1 cellular context compared by ENCODE assay signal in genomic region chr1:46553506-46553905, GRCh38.
A peak's percentile ranks its signal among the peaks of the same experiment; 100 is the strongest.
TF ChIP-seq lines count a peak whose summit lies in the region.

No MANE protein-coding gene starts in this region.

TF ChIP-seq in HepG2, 621 proteins besides CTCF, POLR2A, EP300 and RAD21:
- TF ChIP-seq ATAD3A (CRISPR knock-in tag; IDR thresholded peaks at IDR 0.05) (no peak), ETV6 (CRISPR knock-in tag; conservative IDR thresholded peaks at IDR 0.05) (no peak), STAG1 (CRISPR knock-in tag; IDR thresholded peaks at IDR 0.05) (peak; percentile 5; the same call in 1 of the 2 replicates), ZNF124 (CRISPR knock-in tag; IDR thresholded peaks at IDR 0.05) (no peak), SRSF9 (IDR thresholded peaks at IDR 0.05; ENCODE audit: borderline replicate concordance, insufficient read depth, low read depth, low read length, poor library complexity, severe bottlenecking) (no peak), MYPOP (CRISPR knock-in tag; IDR thresholded peaks at IDR 0.05) (no peak), ZBTB20 (CRISPR knock-in tag; IDR thresholded peaks at IDR 0.05; ENCODE audit: borderline replicate concordance, low read depth) (no peak), ISX (CRISPR knock-in tag; conservative IDR thresholded peaks at IDR 0.05) (no peak), HOXA5 (CRISPR knock-in tag; IDR thresholded peaks at IDR 0.05) (no peak), JUN (CRISPR knock-in tag; IDR thresholded peaks at IDR 0.05) (no peak), ZUFSP (CRISPR knock-in tag; IDR thresholded peaks at IDR 0.05; ENCODE audit: borderline replicate concordance) (no peak), POLR2AphosphoS5 (IDR thresholded peaks at IDR 0.05; ENCODE audit: low read depth, low read length) (no peak), ZNF563 (CRISPR knock-in tag; IDR thresholded peaks at IDR 0.05) (no peak), ZGPAT (CRISPR knock-in tag; IDR thresholded peaks at IDR 0.05) (no peak), ATF7-NPFF (CRISPR knock-in tag; IDR thresholded peaks at IDR 0.05; ENCODE audit: low read depth) (no peak), FOXK2 (IDR thresholded peaks at IDR 0.05) (no peak), NR2C2 (CRISPR knock-in tag; IDR thresholded peaks at IDR 0.05; ENCODE audit: borderline replicate concordance) (no peak)
- TF ChIP-seq, protein P1, sequence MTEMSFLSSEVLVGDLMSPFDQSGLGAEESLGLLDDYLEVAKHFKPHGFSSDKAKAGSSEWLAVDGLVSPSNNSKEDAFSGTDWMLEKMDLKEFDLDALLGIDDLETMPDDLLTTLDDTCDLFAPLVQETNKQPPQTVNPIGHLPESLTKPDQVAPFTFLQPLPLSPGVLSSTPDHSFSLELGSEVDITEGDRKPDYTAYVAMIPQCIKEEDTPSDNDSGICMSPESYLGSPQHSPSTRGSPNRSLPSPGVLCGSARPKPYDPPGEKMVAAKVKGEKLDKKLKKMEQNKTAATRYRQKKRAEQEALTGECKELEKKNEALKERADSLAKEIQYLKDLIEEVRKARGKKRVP (CRISPR knock-in tag; IDR thresholded peaks at IDR 0.05) = no peak
- TF ChIP-seq, protein P2, sequence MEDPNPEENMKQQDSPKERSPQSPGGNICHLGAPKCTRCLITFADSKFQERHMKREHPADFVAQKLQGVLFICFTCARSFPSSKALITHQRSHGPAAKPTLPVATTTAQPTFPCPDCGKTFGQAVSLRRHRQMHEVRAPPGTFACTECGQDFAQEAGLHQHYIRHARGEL (CRISPR knock-in tag; IDR thresholded peaks at IDR 0.05) = peak; percentile 80; the same call in 1 of the 2 replicates
- TF ChIP-seq, protein P3, sequence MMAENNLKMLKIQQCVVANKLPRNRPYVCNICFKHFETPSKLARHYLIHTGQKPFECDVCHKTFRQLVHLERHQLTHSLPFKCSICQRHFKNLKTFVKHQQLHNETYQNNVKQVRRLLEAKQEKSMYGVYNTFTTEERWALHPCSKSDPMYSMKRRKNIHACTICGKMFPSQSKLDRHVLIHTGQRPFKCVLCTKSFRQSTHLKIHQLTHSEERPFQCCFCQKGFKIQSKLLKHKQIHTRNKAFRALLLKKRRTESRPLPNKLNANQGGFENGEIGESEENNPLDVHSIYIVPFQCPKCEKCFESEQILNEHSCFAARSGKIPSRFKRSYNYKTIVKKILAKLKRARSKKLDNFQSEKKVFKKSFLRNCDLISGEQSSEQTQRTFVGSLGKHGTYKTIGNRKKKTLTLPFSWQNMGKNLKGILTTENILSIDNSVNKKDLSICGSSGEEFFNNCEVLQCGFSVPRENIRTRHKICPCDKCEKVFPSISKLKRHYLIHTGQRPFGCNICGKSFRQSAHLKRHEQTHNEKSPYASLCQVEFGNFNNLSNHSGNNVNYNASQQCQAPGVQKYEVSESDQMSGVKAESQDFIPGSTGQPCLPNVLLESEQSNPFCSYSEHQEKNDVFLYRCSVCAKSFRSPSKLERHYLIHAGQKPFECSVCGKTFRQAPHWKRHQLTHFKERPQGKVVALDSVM (CRISPR knock-in tag; IDR thresholded peaks at IDR 0.05) = 0 out of 2 replicates have a peak, but pooled peaks have one; percentile 30
- TF ChIP-seq, protein P4, sequence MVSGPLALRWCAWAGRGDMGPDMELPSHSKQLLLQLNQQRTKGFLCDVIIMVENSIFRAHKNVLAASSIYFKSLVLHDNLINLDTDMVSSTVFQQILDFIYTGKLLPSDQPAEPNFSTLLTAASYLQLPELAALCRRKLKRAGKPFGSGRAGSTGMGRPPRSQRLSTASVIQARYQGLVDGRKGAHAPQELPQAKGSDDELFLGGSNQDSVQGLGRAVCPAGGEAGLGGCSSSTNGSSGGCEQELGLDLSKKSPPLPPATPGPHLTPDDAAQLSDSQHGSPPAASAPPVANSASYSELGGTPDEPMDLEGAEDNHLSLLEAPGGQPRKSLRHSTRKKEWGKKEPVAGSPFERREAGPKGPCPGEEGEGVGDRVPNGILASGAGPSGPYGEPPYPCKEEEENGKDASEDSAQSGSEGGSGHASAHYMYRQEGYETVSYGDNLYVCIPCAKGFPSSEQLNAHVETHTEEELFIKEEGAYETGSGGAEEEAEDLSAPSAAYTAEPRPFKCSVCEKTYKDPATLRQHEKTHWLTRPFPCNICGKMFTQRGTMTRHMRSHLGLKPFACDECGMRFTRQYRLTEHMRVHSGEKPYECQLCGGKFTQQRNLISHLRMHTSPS (CRISPR knock-in tag; IDR thresholded peaks at IDR 0.05; ENCODE audit: low read depth) = no peak
